ENCODE assay signal across 19 cellular contexts in the genomic region with DNA sequence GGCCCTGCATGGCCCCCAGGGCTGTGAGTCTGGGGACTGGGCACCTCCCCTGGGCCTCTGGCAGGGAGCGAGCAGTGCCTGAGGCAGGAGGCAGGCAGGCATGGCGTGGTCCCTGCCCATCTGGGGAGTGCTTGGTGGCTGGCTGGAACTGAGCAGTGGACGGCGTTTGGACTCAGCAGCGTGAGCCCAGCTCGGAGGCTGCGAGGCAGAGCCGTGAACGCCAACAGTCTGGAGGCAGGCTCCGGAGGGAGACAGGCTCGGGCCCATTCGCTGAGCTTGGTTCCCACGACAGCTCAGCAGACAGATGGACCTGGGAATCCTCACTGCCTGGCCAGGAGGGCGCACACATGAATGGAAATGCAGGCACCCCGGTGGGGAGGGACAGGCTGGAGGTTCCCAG.
DNase-seq lines count a peak whose midpoint lies in the region; ATAC-seq, FAIRE-seq and TF ChIP-seq lines count a peak whose summit lies in the region.
"Had no signal": no experiment of that assay in that cellular context is flagged by ENCODE, and none has a peak within 500 bp of the region (broad histone marks: within the 10 kb centered on the region; RNA-seq: fewer than 3 reads in every experiment).

No MANE protein-coding gene starts in this region.

- H3K36me3 Mint-ChIP-seq in activated T-helper 2 cell treated with anti-CD3 and anti-CD28 coated beads, Interferon-gamma antibody, Interleukin-2, Interleukin-4, amounts not matched to agents 10 μg/mL and 5 μg/mL and 100 μg/mL, durations not matched to agents 14 hours and 24 hours and 36 hours (ENCODE audit: low read depth) = no peaks in the 10 kb centered on the region
- H3K36me3 Mint-ChIP-seq in activated T-cell treated with anti-CD3 and anti-CD28 coated beads, Interleukin-2, amount 50 U/mL, for 72 hours (ENCODE audit: insufficient read depth in 2 of 2) = no peaks in the 10 kb centered on the region
- H3K36me3 Mint-ChIP-seq: CD4-positive, CD25-positive, alpha-beta regulatory T cell had no signal

- TF ChIP-seq RAD21 in HepG2 (CRISPR knock-in tag; IDR thresholded peaks at IDR 0.05) = no peak

- H3K4me3 Mint-ChIP-seq in activated T-helper 2 cell treated with anti-CD3 and anti-CD28 coated beads, Interferon-gamma antibody, Interleukin-2, Interleukin-4, amounts not matched to agents 10 μg/mL and 5 μg/mL and 100 μg/mL, durations not matched to agents 14 hours and 24 hours and 36 hours (ENCODE audit: low read depth) = no peak overlapping the region
- no peak overlapping the region for H3K4me3 Mint-ChIP-seq in activated T-cell treated with anti-CD3 and anti-CD28 coated beads, Interleukin-2, amount 50 U/mL, for 72 hours
- H3K4me3 Mint-ChIP-seq: CD4-positive, CD25-positive, alpha-beta regulatory T cell had no signal

- ATAC-seq in Panc1 (peak; percentile 33; the same call in 1 of the 2 replicates), HepG2 (peak; percentile 32; the same call in 2 of the 3 replicates), GM19023 (IDR thresholded peaks at IDR 0.05; ENCODE audit: unreplicated experiment) (no peak)
- no peak for ATAC-seq in activated T-cell treated with anti-CD3 and anti-CD28 coated beads, Interleukin-2, amount 50 U/mL, for 72 hours (replicated peaks in 1 of 2)
- ATAC-seq: GM12878 had no signal

- no peak overlapping the region for H3K27ac Mint-ChIP-seq in activated T-helper 2 cell treated with anti-CD3 and anti-CD28 coated beads, Interferon-gamma antibody, Interleukin-2, Interleukin-4, amounts not matched to agents 10 μg/mL and 5 μg/mL and 100 μg/mL, durations not matched to agents 14 hours and 24 hours and 36 hours
- no peak overlapping the region for H3K27ac Mint-ChIP-seq in activated T-cell treated with anti-CD3 and anti-CD28 coated beads, Interleukin-2, amount 50 U/mL, for 72 hours
- H3K27ac Mint-ChIP-seq: CD4-positive, CD25-positive, alpha-beta regulatory T cell had no signal

- TF ChIP-seq EP300 in HepG2 (IDR thresholded peaks at IDR 0.05; ENCODE audit: low read depth in 2 of 2, low read length in 2 of 2) (no peak), HepG2 (CRISPR knock-in tag; IDR thresholded peaks at IDR 0.05; ENCODE audit: borderline replicate concordance) (no peak)

- H3K36me3 ChIP-seq in H7 (replicated peaks; ENCODE audit: control insufficient read depth, insufficient read depth, low read length) = no peaks in the 10 kb centered on the region
- no peaks in the 10 kb centered on the region for H3K36me3 ChIP-seq in Panc1 (ENCODE audit: control insufficient read depth, insufficient read depth, low read length)
- H3K36me3 ChIP-seq in HepG2 (replicated peaks in 1 of 2; ENCODE audit: control insufficient read depth in 1 of 2, insufficient read depth in 2 of 2, low read length in 2 of 2) = no peaks in the 10 kb centered on the region

- H3K79me2 ChIP-seq in HepG2 (ENCODE audit: insufficient read depth, low read length) = no peaks in the 10 kb centered on the region

- no peak overlapping the region for H2AFZ ChIP-seq in HepG2 (ENCODE audit: low read length)

- in situ Hi-C loops in Panc1 (cut with HindIII; ENCODE audit: low pct_unique_long_range_greater_than_20kb, low sequenced_read_pairs) (no loop called here), HepG2 (cut with HindIII; ENCODE audit: extremely low pct_ligation_motif_present, low pct_unique_long_range_greater_than_20kb) (no loop called here)

- H3K4me1 ChIP-seq in Panc1 (ENCODE audit: control insufficient read depth, insufficient read depth, low read length) (no peaks in the 10 kb centered on the region), HepG2 (ENCODE audit: insufficient read depth, low read length) (no peaks in the 10 kb centered on the region)

- no peak for TF ChIP-seq POLR2A in HepG2 (IDR thresholded peaks at IDR 0.05; ENCODE audit: insufficient read depth in 1 of 2, low read depth in 2 of 2, low read length in 2 of 2)

- CTCF ChIA-PET in Panc1 (lab: Charles Lee) = no interaction called here
- CTCF ChIA-PET in HepG2 (lab: Yijun Ruan, JAX; ENCODE audit: low intra/inter-chr PET ratio, low total read pairs) = no interaction called here

- POLR2A ChIA-PET in Panc1 (lab: Charles Lee) = interaction anchor here (0.7 kb wide), 1 partner anchor 178 kb away, joined by 3 read pairs; no protein-coding TSS in a partner anchor
- POLR2A ChIA-PET in HepG2 (lab: Yijun Ruan, JAX) = no interaction called here

- H3K27ac ChIP-seq in Panc1 (ENCODE audit: low read length) (no peak overlapping the region), HepG2 (ENCODE audit: extremely low read length, insufficient read depth, low read length) (no peak overlapping the region)
- H3K27ac ChIP-seq: HL-60, KMS-11 had no signal

- H3K27me3 ChIP-seq in H7 (ENCODE audit: control insufficient read depth, insufficient read depth, low read length) (no peaks in the 10 kb centered on the region), Panc1 (ENCODE audit: control insufficient read depth, insufficient read depth, low read length) (no peaks in the 10 kb centered on the region; the same call in 1 of the 2 replicates), HepG2 (ENCODE audit: control insufficient read depth in 1 of 2, insufficient read depth in 2 of 2, low read length in 2 of 2) (peaks cover 0 to 2% of the 10 kb centered on the region in 2 experiments; a peak in 2 of 5 replicates)

- H3K27me3 Mint-ChIP-seq in activated T-helper 2 cell treated with anti-CD3 and anti-CD28 coated beads, Interferon-gamma antibody, Interleukin-2, Interleukin-4, amounts not matched to agents 10 μg/mL and 5 μg/mL and 100 μg/mL, durations not matched to agents 14 hours and 24 hours and 36 hours (ENCODE audit: low read depth) = peaks cover 3% of the 10 kb centered on the region
- H3K27me3 Mint-ChIP-seq in activated T-cell treated with anti-CD3 and anti-CD28 coated beads, Interleukin-2, amount 50 U/mL, for 72 hours (ENCODE audit: low read depth) = peaks cover 15% of the 10 kb centered on the region
- H3K27me3 Mint-ChIP-seq: CD4-positive, CD25-positive, alpha-beta regulatory T cell had no signal

- intact Hi-C loops in Panc1 (cut with micrococcal nuclease; ENCODE audit: unreplicated experiment) = no loop called here
- intact Hi-C loops in HepG2 (cut with micrococcal nuclease; ENCODE audit: unreplicated experiment) = no loop called here
- intact Hi-C loops in activated T-helper 2 cell treated with anti-CD3 and anti-CD28 coated beads, Interferon-gamma antibody, Interleukin-2, Interleukin-4, amounts not matched to agents 10 μg/mL and 5 μg/mL and 100 μg/mL, durations not matched to agents 14 hours and 24 hours and 36 hours (cut with micrococcal nuclease) = no loop called here

- H3K9ac ChIP-seq in HepG2 (ENCODE audit: insufficient read depth, low read depth, low read length) = no peak overlapping the region
- H3K9ac ChIP-seq: KMS-11 had no signal

- no peaks in the 10 kb centered on the region for H3K9me3 Mint-ChIP-seq in activated T-helper 2 cell treated with anti-CD3 and anti-CD28 coated beads, Interferon-gamma antibody, Interleukin-2, Interleukin-4, amounts not matched to agents 10 μg/mL and 5 μg/mL and 100 μg/mL, durations not matched to agents 14 hours and 24 hours and 36 hours
- no peaks in the 10 kb centered on the region for H3K9me3 Mint-ChIP-seq in activated T-cell treated with anti-CD3 and anti-CD28 coated beads, Interleukin-2, amount 50 U/mL, for 72 hours
- H3K9me3 Mint-ChIP-seq: CD4-positive, CD25-positive, alpha-beta regulatory T cell had no signal

- H3K4me1 Mint-ChIP-seq in activated T-helper 2 cell treated with anti-CD3 and anti-CD28 coated beads, Interferon-gamma antibody, Interleukin-2, Interleukin-4, amounts not matched to agents 10 μg/mL and 5 μg/mL and 100 μg/mL, durations not matched to agents 14 hours and 24 hours and 36 hours (ENCODE audit: low read depth) = no peaks in the 10 kb centered on the region
- H3K4me1 Mint-ChIP-seq in activated T-cell treated with anti-CD3 and anti-CD28 coated beads, Interleukin-2, amount 50 U/mL, for 72 hours (ENCODE audit: low read depth) = no peaks in the 10 kb centered on the region
- H3K4me1 Mint-ChIP-seq: CD4-positive, CD25-positive, alpha-beta regulatory T cell had no signal

- no peaks in the 10 kb centered on the region for H4K20me1 ChIP-seq in HepG2 (ENCODE audit: insufficient read depth, low read length)

- peak; percentile 100 for DNase-seq in DMS 273 (lab: John Stamatoyannopoulos, UW; ENCODE audit: unreplicated experiment)
- DNase-seq in H7 = peak; percentile 59
- DNase-seq in Panc1 (ENCODE audit: low read depth, low spot score) = no peak
- DNase-seq in HepG2 (ENCODE audit: low spot score) = no peak
- no peak for DNase-seq in activated T-helper 2 cell treated with anti-CD3 and anti-CD28 coated beads, Interferon-gamma antibody, Interleukin-2, Interleukin-4, amounts not matched to agents 10 μg/mL and 5 μg/mL and 100 μg/mL, durations not matched to agents 14 hours and 24 hours and 36 hours (ENCODE audit: low spot score)
- no peak for DNase-seq in activated T-cell treated with anti-CD3 and anti-CD28 coated beads, Interleukin-2, amount 50 U/mL, for 72 hours
- DNase-seq: CD4-positive, CD25-positive, alpha-beta regulatory T cell; COR-L47; DND-41; GOT3; NCI-H1092 treated with DMSO at 0.1 percent for 48 hours; NCI-H1436 treated with DMSO at 0.1 percent for 48 hours; NCI-H2081; NCI-H2171 treated with DMSO at 0.1 percent for 48 hours; NCI-H69 had no signal

- BruUV-seq in Panc1 (replicated peaks; lab: Mats Ljungman, UMichigan) = no TSS peak
- no TSS peak for BruUV-seq in HepG2 (replicated peaks; lab: Mats Ljungman, UMichigan)

- WGBS in HepG2 (ENCODE audit: low lambda C conversion rate) = 43% methylated on average over 13 of the region's 15 CpGs

- no peak overlapping the region for H3K4me3 ChIP-seq in H7 (ENCODE audit: insufficient read depth, low read depth, low read length)
- H3K4me3 ChIP-seq in Panc1 (ENCODE audit: low read depth in 2 of 2, low read length in 2 of 2) = no peak overlapping the region
- no peak overlapping the region for H3K4me3 ChIP-seq in HepG2 (replicated peaks in 1 of 3; ENCODE audit: insufficient read depth in 1 of 3, low read depth in 2 of 3, low read length in 3 of 3)
- H3K4me3 ChIP-seq: GM12878 had no signal

- H3K4me2 ChIP-seq in HepG2 (ENCODE audit: low read depth, low read length) = no peak overlapping the region
- H3K4me2 ChIP-seq: KMS-11 had no signal

- TF ChIP-seq CTCF in Panc1 (IDR thresholded peaks at IDR 0.05) (no peak), HepG2 (CRISPR knock-in tag; IDR thresholded peaks at IDR 0.05) (no peak)

- H3K9me3 ChIP-seq in Panc1 (ENCODE audit: control insufficient read depth, insufficient read depth, low read depth, low read length) = no peaks in the 10 kb centered on the region
- no peaks in the 10 kb centered on the region for H3K9me3 ChIP-seq in HepG2 (ENCODE audit: low read length)

- FAIRE-seq in HepG2 (lab: Jason Lieb, UNC) = no peak
- FAIRE-seq: GM12878 had no signal

TF ChIP-seq in HepG2, 621 proteins besides CTCF, POLR2A, EP300 and RAD21 (continues in another document):
- TF ChIP-seq ZNF260 (CRISPR knock-in tag; IDR thresholded peaks at IDR 0.05; ENCODE audit: borderline replicate concordance, low read depth) = no peak
- TF ChIP-seq TAF1 (CRISPR knock-in tag; IDR thresholded peaks at IDR 0.05) = no peak

Comparison
In these comparisons a context has a peak if more than half of its experiments do, and no peak if none do; other contexts are left out.
1. DNase-seq: peak in DMS 273 (single experiment) and H7 (single experiment); none in Panc1 (single experiment), HepG2 (single experiment), activated T-helper 2 cell treated with anti-CD3 and anti-CD28 coated beads, Interferon-gamma antibody, Interleukin-2, Interleukin-4, amounts not matched to agents 10 μg/mL and 5 μg/mL and 100 μg/mL, durations not matched to agents 14 hours and 24 hours and 36 hours (single experiment) and activated T-cell treated with anti-CD3 and anti-CD28 coated beads, Interleukin-2, amount 50 U/mL, for 72 hours (0 of 2).
2. ATAC-seq: peak in Panc1 (single experiment) and HepG2 (single experiment); none in GM19023 (single experiment) and activated T-cell treated with anti-CD3 and anti-CD28 coated beads, Interleukin-2, amount 50 U/mL, for 72 hours (0 of 2).